Comparison of ENCODE assay signal across 1 cellular context in the genomic region with DNA sequence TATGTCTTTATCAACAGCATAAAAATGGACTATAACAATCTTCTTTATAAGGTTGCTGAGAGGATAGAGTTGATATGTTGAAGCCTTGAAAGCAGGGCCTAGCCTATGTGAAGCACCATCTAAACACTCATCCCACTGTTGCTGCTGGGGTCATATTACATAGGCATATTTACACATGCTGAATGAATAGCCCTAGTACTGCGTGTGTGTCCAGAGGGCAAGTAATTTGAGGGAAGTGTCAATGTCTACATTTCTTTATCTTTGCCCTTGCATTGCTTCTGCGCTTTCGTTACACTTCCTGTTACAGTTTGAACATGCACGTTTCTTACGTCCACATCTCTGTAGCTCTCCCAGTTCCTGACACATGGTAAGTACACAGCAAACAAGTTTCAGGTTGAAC.
TF ChIP-seq lines count a peak whose summit lies in the region.

No MANE protein-coding gene starts in this region.

TF ChIP-seq in HepG2, 621 proteins besides CTCF, POLR2A, EP300 and RAD21 (continued from another document and continues in another):
- TF ChIP-seq RFX3 (CRISPR knock-in tag; IDR thresholded peaks at IDR 0.05): no peak
- TF ChIP-seq CBX2 (IDR thresholded peaks at IDR 0.05; ENCODE audit: low read depth, low read length): no peak
- no peak for TF ChIP-seq CBX2 (CRISPR knock-in tag; IDR thresholded peaks at IDR 0.05; ENCODE audit: low read depth)
- TF ChIP-seq EEA1 (CRISPR knock-in tag; IDR thresholded peaks at IDR 0.05; ENCODE audit: borderline replicate concordance): no peak
- no peak; the same call in 1 of the 2 replicates for TF ChIP-seq PHF21A (CRISPR knock-in tag; IDR thresholded peaks at IDR 0.05)
- no peak for TF ChIP-seq ZNF577 (CRISPR knock-in tag; IDR thresholded peaks at IDR 0.05; ENCODE audit: borderline replicate concordance, low read depth)
- no peak for TF ChIP-seq ARNT2 (CRISPR knock-in tag; IDR thresholded peaks at IDR 0.05; ENCODE audit: low read depth)
- TF ChIP-seq FOXK2 (IDR thresholded peaks at IDR 0.05): 0 out of 2 replicates have a peak, but pooled peaks have one; percentile 31
- peak; percentile 85; the same call in 1 of the 2 replicates for TF ChIP-seq SALL1 (CRISPR knock-in tag; IDR thresholded peaks at IDR 0.05)
- TF ChIP-seq KAT2B (IDR thresholded peaks at IDR 0.05; ENCODE audit: borderline replicate concordance, low read depth, low read length): no peak
- TF ChIP-seq, protein P1, sequence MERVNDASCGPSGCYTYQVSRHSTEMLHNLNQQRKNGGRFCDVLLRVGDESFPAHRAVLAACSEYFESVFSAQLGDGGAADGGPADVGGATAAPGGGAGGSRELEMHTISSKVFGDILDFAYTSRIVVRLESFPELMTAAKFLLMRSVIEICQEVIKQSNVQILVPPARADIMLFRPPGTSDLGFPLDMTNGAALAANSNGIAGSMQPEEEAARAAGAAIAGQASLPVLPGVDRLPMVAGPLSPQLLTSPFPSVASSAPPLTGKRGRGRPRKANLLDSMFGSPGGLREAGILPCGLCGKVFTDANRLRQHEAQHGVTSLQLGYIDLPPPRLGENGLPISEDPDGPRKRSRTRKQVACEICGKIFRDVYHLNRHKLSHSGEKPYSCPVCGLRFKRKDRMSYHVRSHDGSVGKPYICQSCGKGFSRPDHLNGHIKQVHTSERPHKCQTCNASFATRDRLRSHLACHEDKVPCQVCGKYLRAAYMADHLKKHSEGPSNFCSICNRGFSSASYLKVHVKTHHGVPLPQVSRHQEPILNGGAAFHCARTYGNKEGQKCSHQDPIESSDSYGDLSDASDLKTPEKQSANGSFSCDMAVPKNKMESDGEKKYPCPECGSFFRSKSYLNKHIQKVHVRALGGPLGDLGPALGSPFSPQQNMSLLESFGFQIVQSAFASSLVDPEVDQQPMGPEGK (CRISPR knock-in tag; IDR thresholded peaks at IDR 0.05): no peak
- peak; percentile 95 for TF ChIP-seq TBX2 (CRISPR knock-in tag; IDR thresholded peaks at IDR 0.05; ENCODE audit: borderline replicate concordance)
- TF ChIP-seq ZNF260 (CRISPR knock-in tag; IDR thresholded peaks at IDR 0.05; ENCODE audit: borderline replicate concordance, low read depth): no peak
- TF ChIP-seq ZNF160 (CRISPR knock-in tag; IDR thresholded peaks at IDR 0.05): no peak
- TF ChIP-seq ZNF550 (CRISPR knock-in tag; IDR thresholded peaks at IDR 0.05; ENCODE audit: borderline replicate concordance): no peak
- no peak for TF ChIP-seq ZNF225 (CRISPR knock-in tag; IDR thresholded peaks at IDR 0.05)
- TF ChIP-seq, protein P2, sequence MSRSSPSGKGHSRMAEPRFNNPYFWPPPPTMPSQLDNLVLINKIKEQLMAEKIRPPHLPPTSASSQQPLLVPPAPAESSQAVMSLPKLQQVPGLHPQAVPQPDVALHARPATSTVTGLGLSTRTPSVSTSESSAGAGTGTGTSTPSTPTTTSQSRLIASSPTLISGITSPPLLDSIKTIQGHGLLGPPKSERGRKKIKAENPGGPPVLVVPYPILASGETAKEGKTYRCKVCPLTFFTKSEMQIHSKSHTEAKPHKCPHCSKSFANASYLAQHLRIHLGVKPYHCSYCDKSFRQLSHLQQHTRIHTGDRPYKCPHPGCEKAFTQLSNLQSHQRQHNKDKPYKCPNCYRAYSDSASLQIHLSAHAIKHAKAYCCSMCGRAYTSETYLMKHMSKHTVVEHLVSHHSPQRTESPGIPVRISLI (CRISPR knock-in tag; IDR thresholded peaks at IDR 0.05; ENCODE audit: borderline replicate concordance): no peak
- TF ChIP-seq ZNF792 (CRISPR knock-in tag; IDR thresholded peaks at IDR 0.05): peak; percentile 57; the same call in 1 of the 2 replicates
- TF ChIP-seq NFIB (CRISPR knock-in tag; IDR thresholded peaks at IDR 0.05; ENCODE audit: borderline replicate concordance): no peak
- peak; percentile 30; the same call in 1 of the 2 replicates for TF ChIP-seq IRF2 (CRISPR knock-in tag; IDR thresholded peaks at IDR 0.05)
- no peak for TF ChIP-seq SOX6 (IDR thresholded peaks at IDR 0.05)
- peak; percentile 85 for TF ChIP-seq SOX6 (CRISPR knock-in tag; IDR thresholded peaks at IDR 0.05)
- no peak for TF ChIP-seq KDM1A (CRISPR knock-in tag; IDR thresholded peaks at IDR 0.05)
- TF ChIP-seq, protein P3, sequence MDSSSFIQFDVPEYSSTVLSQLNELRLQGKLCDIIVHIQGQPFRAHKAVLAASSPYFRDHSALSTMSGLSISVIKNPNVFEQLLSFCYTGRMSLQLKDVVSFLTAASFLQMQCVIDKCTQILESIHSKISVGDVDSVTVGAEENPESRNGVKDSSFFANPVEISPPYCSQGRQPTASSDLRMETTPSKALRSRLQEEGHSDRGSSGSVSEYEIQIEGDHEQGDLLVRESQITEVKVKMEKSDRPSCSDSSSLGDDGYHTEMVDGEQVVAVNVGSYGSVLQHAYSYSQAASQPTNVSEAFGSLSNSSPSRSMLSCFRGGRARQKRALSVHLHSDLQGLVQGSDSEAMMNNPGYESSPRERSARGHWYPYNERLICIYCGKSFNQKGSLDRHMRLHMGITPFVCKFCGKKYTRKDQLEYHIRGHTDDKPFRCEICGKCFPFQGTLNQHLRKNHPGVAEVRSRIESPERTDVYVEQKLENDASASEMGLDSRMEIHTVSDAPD (CRISPR knock-in tag; IDR thresholded peaks at IDR 0.05): no peak
- no peak for TF ChIP-seq SMARCE1 (IDR thresholded peaks at IDR 0.05; ENCODE audit: borderline replicate concordance)
- no peak for TF ChIP-seq MBD4 (IDR thresholded peaks at IDR 0.05; ENCODE audit: borderline replicate concordance, low read length)
- no peak for TF ChIP-seq ZNF101 (CRISPR knock-in tag; IDR thresholded peaks at IDR 0.05; ENCODE audit: borderline replicate concordance, low read depth)
- no peak for TF ChIP-seq ZNF451 (CRISPR knock-in tag; IDR thresholded peaks at IDR 0.05)
- TF ChIP-seq ASH2L (IDR thresholded peaks at IDR 0.05; ENCODE audit: insufficient read length, low read depth, low read length): no peak
- TF ChIP-seq SRF (IDR thresholded peaks at IDR 0.05; ENCODE audit: low read depth, low read length): no peak
- no peak for TF ChIP-seq KDM3A (CRISPR knock-in tag; IDR thresholded peaks at IDR 0.05; ENCODE audit: low read depth)
- no peak for TF ChIP-seq JARID2 (CRISPR knock-in tag; IDR thresholded peaks at IDR 0.05; ENCODE audit: insufficient replicate concordance)
- TF ChIP-seq TCF12 (IDR thresholded peaks at IDR 0.05): no peak
- TF ChIP-seq TCF12 (CRISPR knock-in tag; IDR thresholded peaks at IDR 0.05): no peak
- TF ChIP-seq, protein P4, sequence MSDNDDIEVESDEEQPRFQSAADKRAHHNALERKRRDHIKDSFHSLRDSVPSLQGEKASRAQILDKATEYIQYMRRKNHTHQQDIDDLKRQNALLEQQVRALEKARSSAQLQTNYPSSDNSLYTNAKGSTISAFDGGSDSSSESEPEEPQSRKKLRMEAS (IDR thresholded peaks at IDR 0.05): peak; percentile 83
- peak; percentile 72 for TF ChIP-seq HNF4A (CRISPR knock-in tag; IDR thresholded peaks at IDR 0.05)
- TF ChIP-seq NCOA2 (CRISPR knock-in tag; IDR thresholded peaks at IDR 0.05): peak; percentile 45; the same call in 1 of the 2 replicates
- TF ChIP-seq THAP11 (CRISPR knock-in tag; IDR thresholded peaks at IDR 0.05): no peak
- TF ChIP-seq POLR2AphosphoS2 (IDR thresholded peaks at IDR 0.05; ENCODE audit: low read depth, low read length): no peak
- TF ChIP-seq ZNF343 (CRISPR knock-in tag; IDR thresholded peaks at IDR 0.05): no peak
- TF ChIP-seq HNRNPK (IDR thresholded peaks at IDR 0.05; ENCODE audit: low read depth, low read length, poor library complexity, severe bottlenecking): no peak
- 0 out of 2 replicates have a peak, but pooled peaks have one; percentile 42 for TF ChIP-seq SMAD3 (CRISPR knock-in tag; IDR thresholded peaks at IDR 0.05)
- TF ChIP-seq FOXA3 (CRISPR knock-in tag; IDR thresholded peaks at IDR 0.05): peak; percentile 96
- no peak for TF ChIP-seq SATB2 (CRISPR knock-in tag; IDR thresholded peaks at IDR 0.05)
- no peak for TF ChIP-seq NFKB2 (CRISPR knock-in tag; IDR thresholded peaks at IDR 0.05; ENCODE audit: borderline replicate concordance)
- no peak for TF ChIP-seq MAZ (IDR thresholded peaks at IDR 0.05; ENCODE audit: borderline replicate concordance, low read depth, low read length)
- no peak for TF ChIP-seq MAZ (CRISPR knock-in tag; IDR thresholded peaks at IDR 0.05; ENCODE audit: low read depth)
- TF ChIP-seq, protein P5, sequence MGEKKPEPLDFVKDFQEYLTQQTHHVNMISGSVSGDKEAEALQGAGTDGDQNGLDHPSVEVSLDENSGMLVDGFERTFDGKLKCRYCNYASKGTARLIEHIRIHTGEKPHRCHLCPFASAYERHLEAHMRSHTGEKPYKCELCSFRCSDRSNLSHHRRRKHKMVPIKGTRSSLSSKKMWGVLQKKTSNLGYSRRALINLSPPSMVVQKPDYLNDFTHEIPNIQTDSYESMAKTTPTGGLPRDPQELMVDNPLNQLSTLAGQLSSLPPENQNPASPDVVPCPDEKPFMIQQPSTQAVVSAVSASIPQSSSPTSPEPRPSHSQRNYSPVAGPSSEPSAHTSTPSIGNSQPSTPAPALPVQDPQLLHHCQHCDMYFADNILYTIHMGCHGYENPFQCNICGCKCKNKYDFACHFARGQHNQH (CRISPR knock-in tag; IDR thresholded peaks at IDR 0.05): 0 out of 2 replicates have a peak, but pooled peaks have one; percentile 61
- TF ChIP-seq NFYC (CRISPR knock-in tag; IDR thresholded peaks at IDR 0.05): no peak
- TF ChIP-seq RFX5 (IDR thresholded peaks at IDR 0.05; ENCODE audit: low read depth, low read length): no peak
- no peak for TF ChIP-seq ZNF572 (CRISPR knock-in tag; IDR thresholded peaks at IDR 0.05)
- no peak for TF ChIP-seq ZBTB8A (CRISPR knock-in tag; IDR thresholded peaks at IDR 0.05; ENCODE audit: borderline replicate concordance, low read depth)
- TF ChIP-seq SMARCC2 (IDR thresholded peaks at IDR 0.05): no peak
- TF ChIP-seq, protein P6, sequence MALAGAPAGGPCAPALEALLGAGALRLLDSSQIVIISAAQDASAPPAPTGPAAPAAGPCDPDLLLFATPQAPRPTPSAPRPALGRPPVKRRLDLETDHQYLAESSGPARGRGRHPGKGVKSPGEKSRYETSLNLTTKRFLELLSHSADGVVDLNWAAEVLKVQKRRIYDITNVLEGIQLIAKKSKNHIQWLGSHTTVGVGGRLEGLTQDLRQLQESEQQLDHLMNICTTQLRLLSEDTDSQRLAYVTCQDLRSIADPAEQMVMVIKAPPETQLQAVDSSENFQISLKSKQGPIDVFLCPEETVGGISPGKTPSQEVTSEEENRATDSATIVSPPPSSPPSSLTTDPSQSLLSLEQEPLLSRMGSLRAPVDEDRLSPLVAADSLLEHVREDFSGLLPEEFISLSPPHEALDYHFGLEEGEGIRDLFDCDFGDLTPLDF (CRISPR knock-in tag; IDR thresholded peaks at IDR 0.05): no peak
- no peak for TF ChIP-seq CHCHD3 (CRISPR knock-in tag; IDR thresholded peaks at IDR 0.05)
- no peak for TF ChIP-seq ARNT (IDR thresholded peaks at IDR 0.05)
- TF ChIP-seq, protein P7, sequence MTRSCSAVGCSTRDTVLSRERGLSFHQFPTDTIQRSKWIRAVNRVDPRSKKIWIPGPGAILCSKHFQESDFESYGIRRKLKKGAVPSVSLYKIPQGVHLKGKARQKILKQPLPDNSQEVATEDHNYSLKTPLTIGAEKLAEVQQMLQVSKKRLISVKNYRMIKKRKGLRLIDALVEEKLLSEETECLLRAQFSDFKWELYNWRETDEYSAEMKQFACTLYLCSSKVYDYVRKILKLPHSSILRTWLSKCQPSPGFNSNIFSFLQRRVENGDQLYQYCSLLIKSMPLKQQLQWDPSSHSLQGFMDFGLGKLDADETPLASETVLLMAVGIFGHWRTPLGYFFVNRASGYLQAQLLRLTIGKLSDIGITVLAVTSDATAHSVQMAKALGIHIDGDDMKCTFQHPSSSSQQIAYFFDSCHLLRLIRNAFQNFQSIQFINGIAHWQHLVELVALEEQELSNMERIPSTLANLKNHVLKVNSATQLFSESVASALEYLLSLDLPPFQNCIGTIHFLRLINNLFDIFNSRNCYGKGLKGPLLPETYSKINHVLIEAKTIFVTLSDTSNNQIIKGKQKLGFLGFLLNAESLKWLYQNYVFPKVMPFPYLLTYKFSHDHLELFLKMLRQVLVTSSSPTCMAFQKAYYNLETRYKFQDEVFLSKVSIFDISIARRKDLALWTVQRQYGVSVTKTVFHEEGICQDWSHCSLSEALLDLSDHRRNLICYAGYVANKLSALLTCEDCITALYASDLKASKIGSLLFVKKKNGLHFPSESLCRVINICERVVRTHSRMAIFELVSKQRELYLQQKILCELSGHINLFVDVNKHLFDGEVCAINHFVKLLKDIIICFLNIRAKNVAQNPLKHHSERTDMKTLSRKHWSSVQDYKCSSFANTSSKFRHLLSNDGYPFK (CRISPR knock-in tag; IDR thresholded peaks at IDR 0.05; ENCODE audit: borderline replicate concordance): no peak
- peak; percentile 70; the same call in 1 of the 2 replicates for TF ChIP-seq ZNF317 (CRISPR knock-in tag; IDR thresholded peaks at IDR 0.05)
- TF ChIP-seq HNRNPH1 (optimal IDR thresholded peaks at IDR 0.05; ENCODE audit: low read depth, low read length): no peak
- TF ChIP-seq, protein P8, sequence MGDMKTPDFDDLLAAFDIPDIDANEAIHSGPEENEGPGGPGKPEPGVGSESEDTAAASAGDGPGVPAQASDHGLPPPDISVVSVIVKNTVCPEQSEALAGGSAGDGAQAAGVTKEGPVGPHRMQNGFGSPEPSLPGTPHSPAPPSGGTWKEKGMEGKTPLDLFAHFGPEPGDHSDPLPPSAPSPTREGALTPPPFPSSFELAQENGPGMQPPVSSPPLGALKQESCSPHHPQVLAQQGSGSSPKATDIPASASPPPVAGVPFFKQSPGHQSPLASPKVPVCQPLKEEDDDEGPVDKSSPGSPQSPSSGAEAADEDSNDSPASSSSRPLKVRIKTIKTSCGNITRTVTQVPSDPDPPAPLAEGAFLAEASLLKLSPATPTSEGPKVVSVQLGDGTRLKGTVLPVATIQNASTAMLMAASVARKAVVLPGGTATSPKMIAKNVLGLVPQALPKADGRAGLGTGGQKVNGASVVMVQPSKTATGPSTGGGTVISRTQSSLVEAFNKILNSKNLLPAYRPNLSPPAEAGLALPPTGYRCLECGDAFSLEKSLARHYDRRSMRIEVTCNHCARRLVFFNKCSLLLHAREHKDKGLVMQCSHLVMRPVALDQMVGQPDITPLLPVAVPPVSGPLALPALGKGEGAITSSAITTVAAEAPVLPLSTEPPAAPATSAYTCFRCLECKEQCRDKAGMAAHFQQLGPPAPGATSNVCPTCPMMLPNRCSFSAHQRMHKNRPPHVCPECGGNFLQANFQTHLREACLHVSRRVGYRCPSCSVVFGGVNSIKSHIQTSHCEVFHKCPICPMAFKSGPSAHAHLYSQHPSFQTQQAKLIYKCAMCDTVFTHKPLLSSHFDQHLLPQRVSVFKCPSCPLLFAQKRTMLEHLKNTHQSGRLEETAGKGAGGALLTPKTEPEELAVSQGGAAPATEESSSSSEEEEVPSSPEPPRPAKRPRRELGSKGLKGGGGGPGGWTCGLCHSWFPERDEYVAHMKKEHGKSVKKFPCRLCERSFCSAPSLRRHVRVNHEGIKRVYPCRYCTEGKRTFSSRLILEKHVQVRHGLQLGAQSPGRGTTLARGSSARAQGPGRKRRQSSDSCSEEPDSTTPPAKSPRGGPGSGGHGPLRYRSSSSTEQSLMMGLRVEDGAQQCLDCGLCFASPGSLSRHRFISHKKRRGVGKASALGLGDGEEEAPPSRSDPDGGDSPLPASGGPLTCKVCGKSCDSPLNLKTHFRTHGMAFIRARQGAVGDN (CRISPR knock-in tag; IDR thresholded peaks at IDR 0.05): no peak
- no peak for TF ChIP-seq MBNL3 (CRISPR knock-in tag; conservative IDR thresholded peaks at IDR 0.05)
- TF ChIP-seq, protein P9, sequence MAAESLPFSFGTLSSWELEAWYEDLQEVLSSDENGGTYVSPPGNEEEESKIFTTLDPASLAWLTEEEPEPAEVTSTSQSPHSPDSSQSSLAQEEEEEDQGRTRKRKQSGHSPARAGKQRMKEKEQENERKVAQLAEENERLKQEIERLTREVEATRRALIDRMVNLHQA (CRISPR knock-in tag; IDR thresholded peaks at IDR 0.05): no peak
- no peak for TF ChIP-seq HMGA1 (CRISPR knock-in tag; conservative IDR thresholded peaks at IDR 0.05)
- TF ChIP-seq TCF7 (IDR thresholded peaks at IDR 0.05; ENCODE audit: low read depth): no peak
